Comparison of ENCODE assay signal across 22 cellular contexts in genomic region chr14:68124050-68124449, GRCh38.
"Had no signal": no experiment of that assay in that cellular context is flagged by ENCODE, and none has a peak within 500 bp of the region (broad histone marks: within the 10 kb centered on the region; RNA-seq: fewer than 3 reads in every experiment).

No MANE protein-coding gene starts in this region.

- H3K4me1 ChIP-seq: colonic mucosa had no signal

- H3K4me3 ChIP-seq: colonic mucosa, esophagus squamous epithelium, left ventricle myocardium inferior, mucosa of descending colon, suprapubic skin had no signal

- H3K27me3 ChIP-seq: colonic mucosa, esophagus squamous epithelium, neutrophil, suprapubic skin had no signal

- H3K27ac Mint-ChIP-seq: naive thymus-derived CD4-positive, alpha-beta T cell; T-cell; type B pancreatic cell had no signal

- H3K27me3 Mint-ChIP-seq: brain; naive thymus-derived CD4-positive, alpha-beta T cell; T-cell; type B pancreatic cell had no signal

- H3K4me3 Mint-ChIP-seq: brain; naive thymus-derived CD4-positive, alpha-beta T cell; T-cell; type B pancreatic cell had no signal

- H3K4me1 Mint-ChIP-seq: naive thymus-derived CD4-positive, alpha-beta T cell; T-cell had no signal

- ATAC-seq: mucosa of descending colon; naive thymus-derived CD4-positive, alpha-beta T cell; T-cell had no signal

- H3K36me3 ChIP-seq: colonic mucosa, esophagus squamous epithelium, left ventricle myocardium inferior, neutrophil, suprapubic skin, WERI-Rb-1 had no signal

- H3K36me3 Mint-ChIP-seq: type B pancreatic cell had no signal

- H3K9me3 ChIP-seq: colonic mucosa, mucosa of descending colon, neutrophil, suprapubic skin had no signal

- DNase-seq: activated CD4-positive, alpha-beta T cell treated with anti-CD3 and anti-CD28 coated beads for 48 hours; activated naive CD4-positive, alpha-beta T cell treated with anti-CD3 and anti-CD28 coated beads, Interleukin-2, amount 50 U/mL, for 16 hours; activated T-cell treated with anti-CD3 and anti-CD28 coated beads for 4 hours; amniotic stem cell; central memory CD4-positive, alpha-beta T cell; colonic mucosa; esophagus squamous epithelium; hippocampal formation; kidney; left ventricle myocardium inferior; mucosa of descending colon; naive thymus-derived CD4-positive, alpha-beta T cell; stimulated activated CD4-positive, alpha-beta T cell treated with anti-CD3 and anti-CD28 coated beads, Interleukin-15, amount 100 ng/mL, for 24 hours; stimulated activated CD4-positive, alpha-beta T cell treated with anti-CD3 and anti-CD28 coated beads, Interleukin-4, amount 100 ng/mL, for 24 hours; stimulated activated naive CD4-positive, alpha-beta T cell treated with Interleukin-2 at 50 U/mL for 16 hours; T-cell; T1000; WERI-Rb-1 had no signal

- H3K27ac ChIP-seq: colonic mucosa, esophagus squamous epithelium, left ventricle myocardium inferior, neutrophil, suprapubic skin, WERI-Rb-1 had no signal
